In genomic region chr2:99688699-99689098, GRCh38 we compare ENCODE assay signal across 25 cellular contexts.
"Had no signal": no experiment of that assay in that cellular context is flagged by ENCODE, and none has a peak within 500 bp of the region (broad histone marks: within the 10 kb centered on the region; RNA-seq: fewer than 3 reads in every experiment).

No MANE protein-coding gene starts in this region.

- H3K4me3 ChIP-seq: colonic mucosa, heart left ventricle, neural progenitor cell, pancreas, prostate gland, right lobe of liver, spleen, testis, tibial nerve, upper lobe of right lung, vagina had no signal

- H3K9me3 Mint-ChIP-seq: central memory CD8-positive, alpha-beta T cell; naive thymus-derived CD8-positive, alpha-beta T cell; neural progenitor cell; stimulated activated memory B cell treated with anti-CD40 and anti-IgM and Interleukin-4, amounts not matched to agents 10 μg/mL and 1 μg/mL and 100 μg/mL, for 72 hours; stimulated activated naive CD8-positive, alpha-beta T cell treated with anti-CD3 and anti-CD28 coated beads, Interleukin-15, amount 100 ng/mL, for 72 hours had no signal

- H3K4me1 Mint-ChIP-seq: central memory CD8-positive, alpha-beta T cell; naive thymus-derived CD8-positive, alpha-beta T cell; stimulated activated naive CD8-positive, alpha-beta T cell treated with anti-CD3 and anti-CD28 coated beads, Interleukin-15, amount 100 ng/mL, for 72 hours had no signal

- H3K27ac Mint-ChIP-seq: neural progenitor cell; stimulated activated memory B cell treated with anti-CD40 and anti-IgM and Interleukin-4, amounts not matched to agents 10 μg/mL and 1 μg/mL and 100 μg/mL, for 72 hours had no signal

- H3K36me3 Mint-ChIP-seq: naive thymus-derived CD8-positive, alpha-beta T cell; neural progenitor cell had no signal

- H3K27me3 Mint-ChIP-seq: central memory CD8-positive, alpha-beta T cell; stimulated activated memory B cell treated with anti-CD40 and anti-IgM and Interleukin-4, amounts not matched to agents 10 μg/mL and 1 μg/mL and 100 μg/mL, for 72 hours; stimulated activated naive CD8-positive, alpha-beta T cell treated with anti-CD3 and anti-CD28 coated beads, Interleukin-15, amount 100 ng/mL, for 72 hours had no signal

- DNase-seq: colonic mucosa; effector CD8-positive, alpha-beta T cell; foreskin melanocyte; heart left ventricle; hippocampal formation; mammary epithelial cell; naive thymus-derived CD8-positive, alpha-beta T cell; nucleus accumbens; pancreas; right lobe of liver; spleen; stimulated activated CD4-positive, alpha-beta T cell treated with anti-CD3 and anti-CD28 coated beads, Interleukin-15, amount 100 ng/mL, for 24 hours; stimulated activated CD4-positive, alpha-beta T cell treated with anti-CD3 and anti-CD28 coated beads, Interleukin-1b, Interleukin-23, amount 100 ng/mL, for 48 hours; stimulated activated CD4-positive, alpha-beta T cell treated with anti-CD3 and anti-CD28 coated beads, Interleukin-4, amount 100 ng/mL, for 24 hours; stimulated activated naive CD8-positive, alpha-beta T cell treated with anti-CD3 and anti-CD28 coated beads, Interleukin-15, amount 100 ng/mL, for 72 hours; testis; upper lobe of right lung had no signal

- ATAC-seq: left lobe of liver; naive thymus-derived CD8-positive, alpha-beta T cell; pancreas; right lobe of liver; stimulated activated memory B cell treated with anti-CD40 and anti-IgM and Interleukin-4, amounts not matched to agents 10 μg/mL and 1 μg/mL and 100 μg/mL, for 72 hours; stimulated activated naive CD8-positive, alpha-beta T cell treated with anti-CD3 and anti-CD28 coated beads, Interleukin-15, amount 100 ng/mL, for 72 hours; upper lobe of right lung had no signal

- FAIRE-seq: islet of Langerhans, pancreas had no signal

- H3K27ac ChIP-seq: colonic mucosa, heart left ventricle, neural progenitor cell, pancreas, prostate gland, right lobe of liver, spleen, testis, tibial nerve, upper lobe of right lung, vagina had no signal

- H3K4me3 Mint-ChIP-seq: central memory CD8-positive, alpha-beta T cell; naive thymus-derived CD8-positive, alpha-beta T cell; neural progenitor cell; stimulated activated memory B cell treated with anti-CD40 and anti-IgM and Interleukin-4, amounts not matched to agents 10 μg/mL and 1 μg/mL and 100 μg/mL, for 72 hours; stimulated activated naive CD8-positive, alpha-beta T cell treated with anti-CD3 and anti-CD28 coated beads, Interleukin-15, amount 100 ng/mL, for 72 hours had no signal
